1 cellular context compared by ENCODE assay signal in the genomic region with DNA sequence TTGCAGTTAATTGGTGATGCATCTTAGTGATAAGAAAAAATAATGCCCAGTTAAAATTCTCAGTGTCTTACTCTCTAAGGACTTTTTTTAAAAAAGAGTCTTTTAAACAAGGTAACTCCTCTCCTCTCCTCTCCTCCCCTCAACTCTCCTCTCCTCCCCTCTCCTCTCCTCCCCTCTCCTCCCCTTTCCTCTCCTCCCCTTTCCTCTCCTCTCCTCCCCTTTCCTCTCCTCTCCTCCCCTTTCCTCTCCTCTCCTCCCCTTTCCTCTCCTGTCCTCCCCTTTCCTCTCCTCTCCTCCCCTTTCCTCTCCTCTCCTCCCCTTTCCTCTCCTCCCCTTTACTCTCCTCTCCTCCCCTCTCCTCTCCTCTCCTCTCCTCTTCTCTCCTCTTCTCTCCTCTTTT.
A peak's percentile ranks its signal among the peaks of the same experiment; 100 is the strongest.
TF ChIP-seq lines count a peak whose summit lies in the region.

No MANE protein-coding gene starts in this region.

TF ChIP-seq in HepG2, 621 proteins besides CTCF, POLR2A, EP300 and RAD21 (continued from another document):
- no peak for TF ChIP-seq ZNF660 (CRISPR knock-in tag; IDR thresholded peaks at IDR 0.05; ENCODE audit: borderline replicate concordance, low read depth)
- no peak for TF ChIP-seq PAWR (CRISPR knock-in tag; IDR thresholded peaks at IDR 0.05; ENCODE audit: borderline replicate concordance)
- no peak for TF ChIP-seq ZNF205 (CRISPR knock-in tag; IDR thresholded peaks at IDR 0.05)
- no peak for TF ChIP-seq CBFB (CRISPR knock-in tag; IDR thresholded peaks at IDR 0.05)
- TF ChIP-seq, protein P1, sequence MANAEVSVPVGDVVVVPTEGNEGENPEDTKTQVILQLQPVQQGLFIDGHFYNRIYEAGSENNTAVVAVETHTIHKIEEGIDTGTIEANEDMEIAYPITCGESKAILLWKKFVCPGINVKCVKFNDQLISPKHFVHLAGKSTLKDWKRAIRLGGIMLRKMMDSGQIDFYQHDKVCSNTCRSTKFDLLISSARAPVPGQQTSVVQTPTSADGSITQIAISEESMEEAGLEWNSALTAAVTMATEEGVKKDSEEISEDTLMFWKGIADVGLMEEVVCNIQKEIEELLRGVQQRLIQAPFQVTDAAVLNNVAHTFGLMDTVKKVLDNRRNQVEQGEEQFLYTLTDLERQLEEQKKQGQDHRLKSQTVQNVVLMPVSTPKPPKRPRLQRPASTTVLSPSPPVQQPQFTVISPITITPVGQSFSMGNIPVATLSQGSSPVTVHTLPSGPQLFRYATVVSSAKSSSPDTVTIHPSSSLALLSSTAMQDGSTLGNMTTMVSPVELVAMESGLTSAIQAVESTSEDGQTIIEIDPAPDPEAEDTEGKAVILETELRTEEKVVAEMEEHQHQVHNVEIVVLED (CRISPR knock-in tag; IDR thresholded peaks at IDR 0.05; ENCODE audit: borderline replicate concordance) = no peak
- TF ChIP-seq PCBP2 (optimal IDR thresholded peaks at IDR 0.05; ENCODE audit: low read depth, low read length, poor library complexity, severe bottlenecking) = peak; percentile 90
- TF ChIP-seq, protein P2, sequence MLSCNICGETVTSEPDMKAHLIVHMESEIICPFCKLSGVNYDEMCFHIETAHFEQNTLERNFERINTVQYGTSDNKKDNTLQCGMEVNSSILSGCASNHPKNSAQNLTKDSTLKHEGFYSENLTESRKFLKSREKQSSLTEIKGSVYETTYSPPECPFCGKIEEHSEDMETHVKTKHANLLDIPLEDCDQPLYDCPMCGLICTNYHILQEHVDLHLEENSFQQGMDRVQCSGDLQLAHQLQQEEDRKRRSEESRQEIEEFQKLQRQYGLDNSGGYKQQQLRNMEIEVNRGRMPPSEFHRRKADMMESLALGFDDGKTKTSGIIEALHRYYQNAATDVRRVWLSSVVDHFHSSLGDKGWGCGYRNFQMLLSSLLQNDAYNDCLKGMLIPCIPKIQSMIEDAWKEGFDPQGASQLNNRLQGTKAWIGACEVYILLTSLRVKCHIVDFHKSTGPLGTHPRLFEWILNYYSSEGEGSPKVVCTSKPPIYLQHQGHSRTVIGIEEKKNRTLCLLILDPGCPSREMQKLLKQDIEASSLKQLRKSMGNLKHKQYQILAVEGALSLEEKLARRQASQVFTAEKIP (CRISPR knock-in tag; IDR thresholded peaks at IDR 0.05; ENCODE audit: borderline replicate concordance) = no peak
- TF ChIP-seq ZNF512B (CRISPR knock-in tag; IDR thresholded peaks at IDR 0.05; ENCODE audit: borderline replicate concordance) = no peak
- no peak for TF ChIP-seq RBAK (CRISPR knock-in tag; IDR thresholded peaks at IDR 0.05)
- peak; percentile 70 for TF ChIP-seq HNRNPK (IDR thresholded peaks at IDR 0.05; ENCODE audit: low read depth, low read length, poor library complexity, severe bottlenecking)
TF ChIP-seq in HepG2: peak in this region for 2.
